Comparison of ENCODE assay signal across 21 cellular contexts in genomic region chr6:83770910-83771309, GRCh38.
A peak's percentile ranks its signal among the peaks of the same experiment; 100 is the strongest.
DNase-seq lines count a peak whose midpoint lies in the region; ATAC-seq and TF ChIP-seq lines count a peak whose summit lies in the region.
"Had no signal": no experiment of that assay in that cellular context is flagged by ENCODE, and none has a peak within 500 bp of the region (broad histone marks: within the 10 kb centered on the region; RNA-seq: fewer than 3 reads in every experiment).

No MANE protein-coding gene starts in this region.

- no peaks in the 10 kb centered on the region for H3K4me1 ChIP-seq in colonic mucosa
- H3K4me1 ChIP-seq: sigmoid colon, tibial artery had no signal

- H3K36me3 ChIP-seq in colonic mucosa, result no peaks in the 10 kb centered on the region
- H3K36me3 ChIP-seq: sigmoid colon, tibial artery had no signal

- intact Hi-C loops in colonic mucosa (cut with DNase I), result no loop called here

- H3K4me1 Mint-ChIP-seq in T-helper 2 cell treated with Interferon-gamma antibody and Interleukin-4, amounts not matched to agents 5 μg/mL and 100 μg/mL, for 36 hours (ENCODE audit: low read depth), result no peaks in the 10 kb centered on the region
- no peaks in the 10 kb centered on the region for H3K4me1 Mint-ChIP-seq in activated T-cell treated with anti-CD3 and anti-CD28 coated beads, Interleukin-2, amount 50 U/mL, for 4 hours (ENCODE audit: low read depth)
- H3K4me1 Mint-ChIP-seq: activated naive CD8-positive, alpha-beta T cell treated with anti-CD3 and anti-CD28 coated beads, Interleukin-2, amount 10 ng/mL, durations not matched to agents 7 days and 5 days; IgD-negative memory B cell had no signal

- no peak for TF ChIP-seq CTCF in colonic mucosa (IDR thresholded peaks at IDR 0.05)

- H3K27me3 ChIP-seq in colonic mucosa, result no peaks in the 10 kb centered on the region
- H3K27me3 ChIP-seq: sigmoid colon, tibial artery had no signal

- H3K9me3 Mint-ChIP-seq in T-helper 2 cell treated with Interferon-gamma antibody and Interleukin-4, amounts not matched to agents 5 μg/mL and 100 μg/mL, for 36 hours, result peaks cover 19% of the 10 kb centered on the region
- H3K9me3 Mint-ChIP-seq in activated T-cell treated with anti-CD3 and anti-CD28 coated beads, Interleukin-2, amount 50 U/mL, for 4 hours, result peaks cover 14% of the 10 kb centered on the region

- ATAC-seq in GM18505 (IDR thresholded peaks at IDR 0.05; ENCODE audit: unreplicated experiment) (peak; percentile 71), GM21515 (IDR thresholded peaks at IDR 0.05; ENCODE audit: unreplicated experiment) (peak; percentile 61), HG02973 (IDR thresholded peaks at IDR 0.05; ENCODE audit: unreplicated experiment) (peak; percentile 60), HG03575 (IDR thresholded peaks at IDR 0.05; ENCODE audit: extremely low read depth, insufficient number of reproducible peaks, low FRiP score, unreplicated experiment) (peak; percentile 43)
- ATAC-seq in activated T-cell treated with anti-CD3 and anti-CD28 coated beads, Interleukin-2, amount 50 U/mL, for 4 hours, result no peak

- no peaks in the 10 kb centered on the region for H3K27me3 Mint-ChIP-seq in T-helper 2 cell treated with Interferon-gamma antibody and Interleukin-4, amounts not matched to agents 5 μg/mL and 100 μg/mL, for 36 hours (ENCODE audit: low read depth)
- peaks cover 2% of the 10 kb centered on the region for H3K27me3 Mint-ChIP-seq in activated T-cell treated with anti-CD3 and anti-CD28 coated beads, Interleukin-2, amount 50 U/mL, for 4 hours (ENCODE audit: low read depth)
- H3K27me3 Mint-ChIP-seq: activated naive CD8-positive, alpha-beta T cell treated with anti-CD3 and anti-CD28 coated beads, Interleukin-2, amount 10 ng/mL, durations not matched to agents 7 days and 5 days had no signal

- H3K4me3 Mint-ChIP-seq in T-helper 2 cell treated with Interferon-gamma antibody and Interleukin-4, amounts not matched to agents 5 μg/mL and 100 μg/mL, for 36 hours, result no peak overlapping the region
- H3K4me3 Mint-ChIP-seq in activated T-cell treated with anti-CD3 and anti-CD28 coated beads, Interleukin-2, amount 50 U/mL, for 4 hours, result no peak overlapping the region
- H3K4me3 Mint-ChIP-seq: activated naive CD8-positive, alpha-beta T cell treated with anti-CD3 and anti-CD28 coated beads, Interleukin-2, amount 10 ng/mL, durations not matched to agents 7 days and 5 days; IgD-negative memory B cell had no signal

- H3K4me3 ChIP-seq in colonic mucosa, result no peak overlapping the region
- H3K4me3 ChIP-seq: sigmoid colon, tibial artery had no signal

- no peak for DNase-seq in colonic mucosa
- no peak for DNase-seq in activated CD8-positive, alpha-beta memory T cell treated with anti-CD3 and anti-CD28 coated beads, Interleukin-2, amount 50 U/mL, for 48 hours
- no peak for DNase-seq in T-helper 2 cell treated with Interferon-gamma antibody and Interleukin-4, amounts not matched to agents 5 μg/mL and 100 μg/mL, for 36 hours (ENCODE audit: low spot score)
- DNase-seq in activated T-cell treated with anti-CD3 and anti-CD28 coated beads, Interleukin-2, amount 50 U/mL, for 4 hours, result no peak
- DNase-seq: activated CD4-positive, alpha-beta T cell treated with anti-CD3 and anti-CD28 coated beads for 48 hours; activated naive CD8-positive, alpha-beta T cell treated with anti-CD3 and anti-CD28 coated beads, Interleukin-2, amount 10 ng/mL, durations not matched to agents 7 days and 5 days; activated T-cell treated with anti-CD3 and anti-CD28 coated beads for 4 hours; COR-L47; effector CD8-positive, alpha-beta T cell; NCI-H1048; NCI-H226; SHP77 treated with DMSO at 0.1 percent for 48 hours; sigmoid colon; stimulated activated CD4-positive, alpha-beta T cell treated with anti-CD3 and anti-CD28 coated beads, Interleukin-4, amount 100 ng/mL, for 1 hour; T-helper 9 cell; tibial artery had no signal

- no peak for TF ChIP-seq POLR2A in GM18505 (IDR thresholded peaks at IDR 0.05; ENCODE audit: borderline replicate concordance, extremely low read depth, insufficient read depth, insufficient read length)

- no peaks in the 10 kb centered on the region for H3K36me3 Mint-ChIP-seq in T-helper 2 cell treated with Interferon-gamma antibody and Interleukin-4, amounts not matched to agents 5 μg/mL and 100 μg/mL, for 36 hours (ENCODE audit: low read depth)
- no peaks in the 10 kb centered on the region for H3K36me3 Mint-ChIP-seq in activated T-cell treated with anti-CD3 and anti-CD28 coated beads, Interleukin-2, amount 50 U/mL, for 4 hours (ENCODE audit: insufficient read depth)
- H3K36me3 Mint-ChIP-seq: activated naive CD8-positive, alpha-beta T cell treated with anti-CD3 and anti-CD28 coated beads, Interleukin-2, amount 10 ng/mL, durations not matched to agents 7 days and 5 days; IgD-negative memory B cell had no signal

- no peak overlapping the region for H3K27ac Mint-ChIP-seq in T-helper 2 cell treated with Interferon-gamma antibody and Interleukin-4, amounts not matched to agents 5 μg/mL and 100 μg/mL, for 36 hours
- H3K27ac Mint-ChIP-seq: activated naive CD8-positive, alpha-beta T cell treated with anti-CD3 and anti-CD28 coated beads, Interleukin-2, amount 10 ng/mL, durations not matched to agents 7 days and 5 days; IgD-negative memory B cell had no signal

- H3K9me3 ChIP-seq in colonic mucosa, result no peaks in the 10 kb centered on the region

- no peak overlapping the region for H3K27ac ChIP-seq in colonic mucosa
- H3K27ac ChIP-seq: sigmoid colon, tibial artery had no signal

- no peak overlapping the region for H3K9ac ChIP-seq in colonic mucosa (ENCODE audit: low read depth in 2 of 2, low read length in 2 of 2)

Comparison
In these comparisons a context has a peak if more than half of its experiments do, and no peak if none do; other contexts are left out.
1. ATAC-seq: peak in GM18505 (single experiment), GM21515 (single experiment), HG02973 (single experiment) and HG03575 (single experiment); none in activated T-cell treated with anti-CD3 and anti-CD28 coated beads, Interleukin-2, amount 50 U/mL, for 4 hours (0 of 2).